Comparison of ENCODE assay signal across 1 cellular context in genomic region chr16:82506734-82507133, GRCh38.
TF ChIP-seq lines count a peak whose summit lies in the region.

No MANE protein-coding gene starts in this region.

TF ChIP-seq in IMR-90, 13 proteins besides CTCF, POLR2A, EP300 and RAD21:
- TF ChIP-seq ELK1 (IDR thresholded peaks at IDR 0.05; ENCODE audit: borderline replicate concordance, low read depth, low read length) (no peak), CEBPB (IDR thresholded peaks at IDR 0.05; ENCODE audit: low read depth, low read length) (no peak), MAZ (IDR thresholded peaks at IDR 0.05; ENCODE audit: borderline replicate concordance, low read depth, low read length) (no peak), BHLHE40 (IDR thresholded peaks at IDR 0.05; ENCODE audit: low read depth, low read length) (no peak), MXI1 (IDR thresholded peaks at IDR 0.05; ENCODE audit: borderline replicate concordance, low read depth, low read length) (no peak), RFX5 (IDR thresholded peaks at IDR 0.05; ENCODE audit: low read depth, low read length) (no peak), FOS (IDR thresholded peaks at IDR 0.05; ENCODE audit: low read depth, low read length) (no peak), CHD1 (IDR thresholded peaks at IDR 0.05; ENCODE audit: low read depth, low read length) (no peak), NFE2L2 (IDR thresholded peaks at IDR 0.05; ENCODE audit: low read depth, low read length) (no peak), USF2 (IDR thresholded peaks at IDR 0.05; ENCODE audit: low read depth, low read length) (no peak), RCOR1 (IDR thresholded peaks at IDR 0.05; ENCODE audit: insufficient replicate concordance, low read length) (no peak), SMC3 (IDR thresholded peaks at IDR 0.05; ENCODE audit: low read depth, low read length) (no peak), MAFK (IDR thresholded peaks at IDR 0.05; ENCODE audit: low read depth, low read length) (no peak)
